Comparison of ENCODE assay signal across 14 cellular contexts in genomic region chr17:35315971-35316370, GRCh38.
"Had no signal": no experiment of that assay in that cellular context is flagged by ENCODE, and none has a peak within 500 bp of the region (broad histone marks: within the 10 kb centered on the region; RNA-seq: fewer than 3 reads in every experiment).

No MANE protein-coding gene starts in this region.

- H3K9me3 ChIP-seq: adrenal gland, colonic mucosa, esophagus squamous epithelium, tibial artery had no signal

- H3K27ac ChIP-seq: adrenal gland, colonic mucosa had no signal

- H3K36me3 ChIP-seq: adrenal gland, colonic mucosa, esophagus squamous epithelium, tibial artery had no signal

- DNase-seq: activated CD4-positive, alpha-beta T cell treated with anti-CD3 and anti-CD28 coated beads for 1 hour; activated CD4-positive, alpha-beta T cell treated with anti-CD3 and anti-CD28 coated beads, Interleukin-2, amount 50 U/mL, for 1 hour; activated CD8-positive, alpha-beta T cell treated with anti-CD3 and anti-CD28 coated beads, Interleukin-2, amount 10 ng/mL, durations not matched to agents 7 days and 5 days; activated gamma-delta T cell treated with Interleukin-2 at 50 U/mL for 16 hours; central memory CD4-positive, alpha-beta T cell; colonic mucosa; dorsolateral prefrontal cortex; endodermal cell; esophagus squamous epithelium; stimulated activated CD4-positive, alpha-beta T cell treated with anti-CD3 and anti-CD28 coated beads, Interleukin-1b, Interleukin-23, amount 100 ng/mL, for 48 hours; substantia nigra; tibial artery had no signal

- H3K4me3 ChIP-seq: adrenal gland, colonic mucosa, dorsolateral prefrontal cortex, esophagus squamous epithelium, skin epidermis, tibial artery had no signal

- H3K27me3 ChIP-seq: adrenal gland, esophagus squamous epithelium, tibial artery had no signal

- H3K4me1 ChIP-seq: colonic mucosa had no signal

- ATAC-seq: activated CD8-positive, alpha-beta T cell treated with anti-CD3 and anti-CD28 coated beads, Interleukin-2, amount 10 ng/mL, durations not matched to agents 7 days and 5 days had no signal
